In the genomic region with DNA sequence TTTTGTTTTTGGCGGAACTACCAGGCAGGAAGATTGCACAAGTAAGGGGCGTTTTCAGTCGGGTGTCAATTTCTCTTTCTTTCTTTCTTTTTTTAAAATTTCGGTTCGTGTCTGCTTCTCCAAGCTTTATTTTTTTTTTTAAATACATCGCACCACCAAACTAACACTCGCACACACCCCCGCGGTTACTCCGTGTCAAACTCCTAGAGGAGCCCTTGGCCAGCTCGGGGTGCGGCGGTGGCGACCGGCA, we compare ENCODE assay signal across 1 cellular context.
TF ChIP-seq lines count a peak whose summit lies in the region.

No MANE protein-coding gene starts in this region.

TF ChIP-seq in K562, 482 proteins besides CTCF, POLR2A, EP300 and RAD21:
- TF ChIP-seq, protein P1, sequence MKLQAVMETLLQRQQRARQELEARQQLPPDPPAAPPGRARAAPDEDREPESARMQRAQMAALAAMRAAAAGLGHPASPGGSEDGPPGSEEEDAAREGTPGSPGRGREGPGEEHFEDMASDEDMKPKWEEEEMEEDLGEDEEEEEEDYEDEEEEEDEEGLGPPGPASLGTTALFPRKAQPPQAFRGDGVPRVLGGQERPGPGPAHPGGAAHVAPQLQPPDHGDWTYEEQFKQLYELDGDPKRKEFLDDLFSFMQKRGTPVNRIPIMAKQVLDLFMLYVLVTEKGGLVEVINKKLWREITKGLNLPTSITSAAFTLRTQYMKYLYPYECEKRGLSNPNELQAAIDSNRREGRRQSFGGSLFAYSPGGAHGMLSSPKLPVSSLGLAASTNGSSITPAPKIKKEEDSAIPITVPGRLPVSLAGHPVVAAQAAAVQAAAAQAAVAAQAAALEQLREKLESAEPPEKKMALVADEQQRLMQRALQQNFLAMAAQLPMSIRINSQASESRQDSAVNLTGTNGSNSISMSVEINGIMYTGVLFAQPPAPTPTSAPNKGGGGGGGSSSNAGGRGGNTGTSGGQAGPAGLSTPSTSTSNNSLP (IDR thresholded peaks at IDR 0.05; ENCODE audit: borderline replicate concordance, low read depth, low read length) = no peak
- TF ChIP-seq CEBPB (tag; IDR thresholded peaks at IDR 0.05) (peak; percentile 78), CBFB (CRISPR knock-in tag; IDR thresholded peaks at IDR 0.05) (no peak), GABPA (tag; conservative IDR thresholded peaks at IDR 0.05; ENCODE audit: low read depth) (0 out of 2 replicates have a peak, but pooled peaks have one; percentile 21), CEBPG (CRISPR knock-in tag; IDR thresholded peaks at IDR 0.05) (no peak), CEBPG (tag; conservative IDR thresholded peaks at IDR 0.05 in 1 of 2, IDR thresholded peaks at IDR 0.05 in 1 of 2) (peak; percentile 54 to 68; a peak in 2 of 4 replicates)
